Comparison of ENCODE assay signal across 1 cellular context in the genomic region with DNA sequence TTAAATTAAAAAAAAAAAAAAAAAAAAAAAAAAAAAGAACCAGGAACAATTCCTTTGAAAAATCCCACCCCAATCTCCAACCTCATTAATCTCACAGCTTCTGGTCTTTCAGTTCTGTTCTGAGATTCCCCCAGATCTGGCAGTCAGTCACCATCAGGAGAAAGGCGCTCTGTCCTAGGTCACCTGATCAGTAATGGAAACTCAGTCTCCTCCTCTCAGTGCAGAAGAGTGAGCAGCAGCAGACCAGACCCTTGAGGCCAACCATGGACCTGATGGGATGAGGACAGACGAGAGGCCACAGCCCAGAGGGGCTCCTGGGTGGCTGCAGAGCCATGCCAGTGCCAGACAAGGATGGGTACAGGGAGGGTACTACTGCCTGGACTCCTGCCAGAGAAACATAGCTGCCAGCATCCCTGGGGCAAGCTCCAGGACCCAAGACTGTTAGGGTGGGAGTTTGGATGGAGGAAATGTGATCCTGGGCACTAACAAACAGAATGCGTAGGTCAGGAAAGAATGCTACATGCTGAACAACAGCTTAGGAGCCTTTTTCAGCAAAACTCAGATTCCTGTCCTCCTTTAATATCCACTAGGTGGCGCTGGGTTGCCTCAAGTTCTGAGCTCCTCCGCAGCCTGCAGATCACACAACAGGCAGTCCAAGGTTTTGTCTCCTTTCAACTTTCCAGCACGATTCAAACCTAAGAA.
TF ChIP-seq lines count a peak whose summit lies in the region.

No MANE protein-coding gene starts in this region.

TF ChIP-seq in Ishikawa, 13 proteins besides CTCF, POLR2A, EP300 and RAD21 (continued from another document):
- TF ChIP-seq, protein P1, sequence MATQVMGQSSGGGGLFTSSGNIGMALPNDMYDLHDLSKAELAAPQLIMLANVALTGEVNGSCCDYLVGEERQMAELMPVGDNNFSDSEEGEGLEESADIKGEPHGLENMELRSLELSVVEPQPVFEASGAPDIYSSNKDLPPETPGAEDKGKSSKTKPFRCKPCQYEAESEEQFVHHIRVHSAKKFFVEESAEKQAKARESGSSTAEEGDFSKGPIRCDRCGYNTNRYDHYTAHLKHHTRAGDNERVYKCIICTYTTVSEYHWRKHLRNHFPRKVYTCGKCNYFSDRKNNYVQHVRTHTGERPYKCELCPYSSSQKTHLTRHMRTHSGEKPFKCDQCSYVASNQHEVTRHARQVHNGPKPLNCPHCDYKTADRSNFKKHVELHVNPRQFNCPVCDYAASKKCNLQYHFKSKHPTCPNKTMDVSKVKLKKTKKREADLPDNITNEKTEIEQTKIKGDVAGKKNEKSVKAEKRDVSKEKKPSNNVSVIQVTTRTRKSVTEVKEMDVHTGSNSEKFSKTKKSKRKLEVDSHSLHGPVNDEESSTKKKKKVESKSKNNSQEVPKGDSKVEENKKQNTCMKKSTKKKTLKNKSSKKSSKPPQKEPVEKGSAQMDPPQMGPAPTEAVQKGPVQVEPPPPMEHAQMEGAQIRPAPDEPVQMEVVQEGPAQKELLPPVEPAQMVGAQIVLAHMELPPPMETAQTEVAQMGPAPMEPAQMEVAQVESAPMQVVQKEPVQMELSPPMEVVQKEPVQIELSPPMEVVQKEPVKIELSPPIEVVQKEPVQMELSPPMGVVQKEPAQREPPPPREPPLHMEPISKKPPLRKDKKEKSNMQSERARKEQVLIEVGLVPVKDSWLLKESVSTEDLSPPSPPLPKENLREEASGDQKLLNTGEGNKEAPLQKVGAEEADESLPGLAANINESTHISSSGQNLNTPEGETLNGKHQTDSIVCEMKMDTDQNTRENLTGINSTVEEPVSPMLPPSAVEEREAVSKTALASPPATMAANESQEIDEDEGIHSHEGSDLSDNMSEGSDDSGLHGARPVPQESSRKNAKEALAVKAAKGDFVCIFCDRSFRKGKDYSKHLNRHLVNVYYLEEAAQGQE (IDR thresholded peaks at IDR 0.05; ENCODE audit: low read depth) = no peak
- TF ChIP-seq, protein P2, sequence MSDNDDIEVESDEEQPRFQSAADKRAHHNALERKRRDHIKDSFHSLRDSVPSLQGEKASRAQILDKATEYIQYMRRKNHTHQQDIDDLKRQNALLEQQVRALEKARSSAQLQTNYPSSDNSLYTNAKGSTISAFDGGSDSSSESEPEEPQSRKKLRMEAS (IDR thresholded peaks at IDR 0.05) = no peak
- TF ChIP-seq TEAD4 (IDR thresholded peaks at IDR 0.05) = no peak
- TF ChIP-seq, protein P3, sequence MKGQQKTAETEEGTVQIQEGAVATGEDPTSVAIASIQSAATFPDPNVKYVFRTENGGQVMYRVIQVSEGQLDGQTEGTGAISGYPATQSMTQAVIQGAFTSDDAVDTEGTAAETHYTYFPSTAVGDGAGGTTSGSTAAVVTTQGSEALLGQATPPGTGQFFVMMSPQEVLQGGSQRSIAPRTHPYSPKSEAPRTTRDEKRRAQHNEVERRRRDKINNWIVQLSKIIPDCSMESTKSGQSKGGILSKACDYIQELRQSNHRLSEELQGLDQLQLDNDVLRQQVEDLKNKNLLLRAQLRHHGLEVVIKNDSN (IDR thresholded peaks at IDR 0.05) = no peak
- no peak for TF ChIP-seq CREB1 (IDR thresholded peaks at IDR 0.05; ENCODE audit: low read depth)
TF ChIP-seq in Ishikawa: peak in this region for 0.
